Comparison of ENCODE assay signal across 16 cellular contexts in genomic region chr13:110565296-110565695, GRCh38. TPM values are rescaled to one million over a fixed set of nuclear protein-coding genes. Genes with fewer than 3 reads are reported as not detected.
A peak's percentile ranks its signal among the peaks of the same experiment; 100 is the strongest.
DNase-seq lines count a peak whose midpoint lies in the region; ATAC-seq, FAIRE-seq and TF ChIP-seq lines count a peak whose summit lies in the region.
"Had no signal": no experiment of that assay in that cellular context is flagged by ENCODE, and none has a peak within 500 bp of the region (broad histone marks: within the 10 kb centered on the region; RNA-seq: fewer than 3 reads in every experiment).

No MANE protein-coding gene starts in this region.

- CTCF ChIA-PET in K562 (lab: Yijun Ruan, JAX; ENCODE audit: low intra/inter-chr PET ratio), result no interaction called here

- H3K9ac ChIP-seq in K562 (ENCODE audit: insufficient read depth in 1 of 2, low read depth in 2 of 2, low read length in 2 of 2), result no peak overlapping the region
- H3K9ac ChIP-seq in GM23248, result no peak overlapping the region

- no peak for TF ChIP-seq RAD21 in K562 (CRISPR knock-in tag; conservative IDR thresholded peaks at IDR 0.05 in 1 of 2, IDR thresholded peaks at IDR 0.05 in 1 of 2)

- H3K27ac Mint-ChIP-seq in nephron progenitor cell, result peak overlapping the region; percentile 54
- no peak overlapping the region for H3K27ac Mint-ChIP-seq in activated T-helper 17 cell treated with anti-CD3 and anti-CD28 coated beads, Interleukin-2, amount 50 U/mL, for 72 hours
- H3K27ac Mint-ChIP-seq: activated naive CD4-positive, alpha-beta T cell treated with anti-CD3 and anti-CD28 coated beads, Interleukin-2, amount 50 U/mL, for 72 hours; natural killer cell; T-cell had no signal

- no peaks in the 10 kb centered on the region for H4K20me1 ChIP-seq in K562 (replicated peaks; ENCODE audit: control insufficient read depth, insufficient read depth, low read length)
- H4K20me1 ChIP-seq in GM23248 (ENCODE audit: insufficient read depth), result no peaks in the 10 kb centered on the region

- intact Hi-C loops in K562 (cut with micrococcal nuclease), result no loop called here

- peaks cover 34% of the 10 kb centered on the region for H3K36me3 Mint-ChIP-seq in nephron progenitor cell (ENCODE audit: low read depth)
- no peaks in the 10 kb centered on the region for H3K36me3 Mint-ChIP-seq in activated T-helper 17 cell treated with anti-CD3 and anti-CD28 coated beads, Interleukin-2, amount 50 U/mL, for 72 hours (ENCODE audit: low read depth)
- H3K36me3 Mint-ChIP-seq: natural killer cell, T-cell had no signal

- H3K4me2 ChIP-seq in K562 (ENCODE audit: insufficient read depth, low read length) (no peak overlapping the region), GM23248 (ENCODE audit: unreplicated experiment) (no peak overlapping the region)

- TF ChIP-seq CTCF in GM10266 (IDR thresholded peaks at IDR 0.05; ENCODE audit: control insufficient read depth, insufficient read depth, low read depth, missing control alignments) (no peak), K562 (IDR thresholded peaks at IDR 0.05 in 2 of 3, conservative IDR thresholded peaks at IDR 0.05 in 1 of 3; ENCODE audit: insufficient read depth in 2 of 3, low read depth in 1 of 3, low read length in 3 of 3) (no peak), nephron progenitor cell (IDR thresholded peaks at IDR 0.05) (no peak)

- H3K27me3 ChIP-seq in K562 (ENCODE audit: control insufficient read depth in 2 of 2, insufficient read depth in 2 of 2, low read length in 2 of 2) (no peaks in the 10 kb centered on the region), GM23248 (replicated peaks; ENCODE audit: insufficient read depth) (no peaks in the 10 kb centered on the region)
- H3K27me3 ChIP-seq: right lobe of liver had no signal

- BruUV-seq in K562 (replicated peaks; lab: Mats Ljungman, UMichigan), result no TSS peak

- in situ Hi-C loops in K562 (cut with MboI), result no loop called here
- in situ Hi-C loops in GM23248 (cut with MboI), result no loop called here

- H3K9me3 ChIP-seq in K562 (replicated peaks; ENCODE audit: control insufficient read depth, insufficient read depth, low read depth, low read length), result no peaks in the 10 kb centered on the region; the same call in 1 of the 2 replicates
- no peaks in the 10 kb centered on the region for H3K9me3 ChIP-seq in GM23248 (ENCODE audit: low read depth)
- H3K9me3 ChIP-seq: MG63, right lobe of liver had no signal

- 18% methylated on average over 2 of the region's 2 CpGs for WGBS in K562 (ENCODE audit: insufficient coverage, low coverage, missing lambda C conversion rate)
- WGBS in GM23248 (ENCODE audit: low coverage in 1 of 2, low lambda C conversion rate in 2 of 2, missing lambda C conversion rate in 2 of 2), 2 experiments, result 63 to 70% methylated on average over 2 of the region's 2 CpGs

- H3K4me3 ChIP-seq in K562, result no peak overlapping the region
- no peak overlapping the region for H3K4me3 ChIP-seq in GM23248
- H3K4me3 ChIP-seq: MG63, right lobe of liver had no signal

- H2AFZ ChIP-seq in K562 (ENCODE audit: low read depth, low read length) (no peak overlapping the region), GM23248 (no peak overlapping the region)

- peaks cover 16 to 24% of the 10 kb centered on the region in 2 experiments; a peak in 4 of 5 replicates for H3K4me1 ChIP-seq in K562 (replicated peaks in 1 of 2; ENCODE audit: control insufficient read depth in 2 of 2, insufficient read depth in 2 of 2, low read length in 2 of 2)
- no peaks in the 10 kb centered on the region; the same call in 1 of the 2 replicates for H3K4me1 ChIP-seq in GM23248 (ENCODE audit: insufficient read depth)

- H3K36me3 ChIP-seq in K562 (ENCODE audit: control insufficient read depth, insufficient read depth, low read length) (no peaks in the 10 kb centered on the region), GM23248 (ENCODE audit: low read depth) (no peaks in the 10 kb centered on the region)
- H3K36me3 ChIP-seq: MG63, right lobe of liver had no signal

- peaks cover 35% of the 10 kb centered on the region for H3K27me3 Mint-ChIP-seq in nephron progenitor cell (ENCODE audit: low read depth, poor library complexity)
- peaks cover 13% of the 10 kb centered on the region for H3K27me3 Mint-ChIP-seq in activated T-helper 17 cell treated with anti-CD3 and anti-CD28 coated beads, Interleukin-2, amount 50 U/mL, for 72 hours

- DNase-seq in GM10266 (ENCODE audit: extremely low spot score), result peak; percentile 5
- DNase-seq in HTR-8/SVneo (ENCODE audit: insufficient read length, low spot score), result peak; percentile 29
- DNase-seq in K562 (ENCODE audit: extremely low read depth in 1 of 4, low spot score in 3 of 4), result no peak
- DNase-seq in nephron progenitor cell, result no peak
- DNase-seq in GF-D8 (lab: John Stamatoyannopoulos, UW), result no peak
- DNase-seq in GM23248, result no peak
- DNase-seq: activated CD4-positive, CD25-positive, alpha-beta regulatory T cell treated with anti-CD3 and anti-CD28 coated beads, Interleukin-2, amount 50 U/mL, for 72 hours; erythroblast; hypothalamus; MG63; natural killer cell; stimulated activated CD4-positive, alpha-beta T cell treated with anti-CD3 and anti-CD28 coated beads, Interleukin-4, amount 100 ng/mL, for 1 hour; T-cell had no signal

- H3K79me2 ChIP-seq in K562 (ENCODE audit: control insufficient read depth, insufficient read depth, low read length) (peaks cover 11% of the 10 kb centered on the region), GM23248 (ENCODE audit: insufficient read depth) (no peaks in the 10 kb centered on the region)

- H3K27ac ChIP-seq in K562 (ENCODE audit: extremely low read depth, low read depth, low read length) (no peak overlapping the region), GM23248 (no peak overlapping the region)
- H3K27ac ChIP-seq: right lobe of liver had no signal

- no peak for FAIRE-seq in HTR-8/SVneo (lab: Jason Lieb, UNC)
- FAIRE-seq in K562 (lab: Jason Lieb, UNC), result no peak

- H3K4me1 Mint-ChIP-seq in nephron progenitor cell, result peaks cover 82% of the 10 kb centered on the region
- peaks cover 11% of the 10 kb centered on the region for H3K4me1 Mint-ChIP-seq in activated T-helper 17 cell treated with anti-CD3 and anti-CD28 coated beads, Interleukin-2, amount 50 U/mL, for 72 hours

- H3F3A ChIP-seq in GM23248 (ENCODE audit: insufficient read depth), result peaks cover 20% of the 10 kb centered on the region

- POLR2A ChIA-PET in K562 (lab: Yijun Ruan, JAX), result no interaction called here

- no peak for TF ChIP-seq EP300 in K562 (IDR thresholded peaks at IDR 0.05; ENCODE audit: low read length)

- peaks cover 36% of the 10 kb centered on the region for H3K9me3 Mint-ChIP-seq in nephron progenitor cell
- H3K9me3 Mint-ChIP-seq in activated T-helper 17 cell treated with anti-CD3 and anti-CD28 coated beads, Interleukin-2, amount 50 U/mL, for 72 hours, result no peaks in the 10 kb centered on the region
- H3K9me3 Mint-ChIP-seq: activated naive CD4-positive, alpha-beta T cell treated with anti-CD3 and anti-CD28 coated beads, Interleukin-2, amount 50 U/mL, for 72 hours; natural killer cell; T-cell had no signal

- peak overlapping the region; percentile 56 for H3K4me3 Mint-ChIP-seq in nephron progenitor cell
- no peak overlapping the region for H3K4me3 Mint-ChIP-seq in activated T-helper 17 cell treated with anti-CD3 and anti-CD28 coated beads, Interleukin-2, amount 50 U/mL, for 72 hours
- H3K4me3 Mint-ChIP-seq: natural killer cell, T-cell had no signal

- no peak for TF ChIP-seq POLR2A in K562 (conservative IDR thresholded peaks at IDR 0.05)

- ATAC-seq in K562, result no peak
- ATAC-seq in activated T-helper 17 cell treated with anti-CD3 and anti-CD28 coated beads, Interleukin-2, amount 50 U/mL, for 72 hours (replicated peaks), result no peak
- ATAC-seq: activated naive CD4-positive, alpha-beta T cell treated with anti-CD3 and anti-CD28 coated beads, Interleukin-2, amount 50 U/mL, for 72 hours; natural killer cell; right lobe of liver; T-cell had no signal

- H3K9me2 ChIP-seq in GM23248 (ENCODE audit: insufficient read depth), result no peaks in the 10 kb centered on the region

- no peaks in the 10 kb centered on the region for H3K9me1 ChIP-seq in K562 (ENCODE audit: control insufficient read depth, insufficient read depth, low read length)

RNA-seq across cellular contexts. Expression of gene RAB20, which starts 3.8 kb away (rescaled TPM):
- 1.3 and 3.9 TPM in 2 replicates for total RNA-seq in K562 (2011; cell fraction: chromatin; rRNA removed; ENCODE audit: low replicate concordance)
- total RNA-seq in K562 (2011; cell fraction: nucleolus; rRNA removed), result 2.5 TPM in 2 replicates
- total RNA-seq in K562 (2011; cell fraction: nucleoplasm; rRNA removed), result 1.5 and 2.9 TPM in 2 replicates
- 9.2 and 12.4 TPM in 2 replicates for total RNA-seq in K562 (2014; rRNA removed)
- total RNA-seq in K562 (2014; rRNA removed; fragmentation: Illumina TruSeq; extraction: Trizol), result 4.3 and 4.8 TPM in 2 replicates
- total RNA-seq in K562 (2015; rRNA removed; fragmentation: Illumina TruSeq; extraction: Trizol), result 6.7 and 7.7 TPM in 2 replicates
- total RNA-seq in K562 (2021), result 7.9 and 8.1 TPM in 2 replicates
- polyA plus RNA-seq in K562 (2011; rRNA removed), result 4.6 and 11.8 TPM in 2 replicates
- polyA plus RNA-seq in K562 (2011; cell fraction: cytosol; rRNA removed), result 8.9 and 13.3 TPM in 2 replicates
- polyA plus RNA-seq in K562 (2011; cell fraction: nucleus; rRNA removed), result 3.6 and 6.9 TPM in 2 replicates
- polyA plus RNA-seq in K562 (2012), result 10.1 and 10.6 TPM in 2 replicates
- polyA plus RNA-seq in K562 (2014; fragmentation: Illumina TruSeq; extraction: Trizol), result 5.4 and 7.5 TPM in 2 replicates
- under 1 TPM; 0.62 to 0.82 TPM for polyA plus RNA-seq in K562 (2014; fragmentation: Nextera tagmentation; extraction: Ambion mirVana)
- 7.1 and 9.1 TPM in 2 replicates for polyA plus RNA-seq in K562 (2014; rRNA removed)
- 2.9 and 6.8 TPM in 2 replicates for polyA minus RNA-seq in K562 (2011; rRNA and poly(A)+ RNA removed)
- 2.9 and 9.6 TPM in 2 replicates for polyA minus RNA-seq in K562 (2011; cell fraction: cytosol; rRNA and poly(A)+ RNA removed)
- polyA minus RNA-seq in K562 (2011; cell fraction: nucleus; rRNA and poly(A)+ RNA removed), result 1.9 and 4.2 TPM in 2 replicates
- total RNA-seq in activated T-helper 17 cell treated with anti-CD3 and anti-CD28 coated beads, Interleukin-2, amount 50 U/mL, for 72 hours, result 1 to 10 TPM; 2.4 to 3.7 TPM
- total RNA-seq in GM23248 (2014; rRNA removed; shearing (Covaris generic)), result 3.3 and 6.4 TPM in 2 replicates
- 2.7 TPM in 2 replicates for polyA plus RNA-seq in GM23248 (2016; fragmentation: Nextera tagmentation; extraction: Ambion mirVana)

RNA-seq across cellular contexts. Expression of gene NAXD, which starts 50.0 kb away (rescaled TPM):
- total RNA-seq in K562 (2011; cell fraction: chromatin; rRNA removed; ENCODE audit: low replicate concordance), result 32.5 and 45.0 TPM in 2 replicates
- total RNA-seq in K562 (2011; cell fraction: nucleolus; rRNA removed), result 25.1 and 28.0 TPM in 2 replicates
- 19.5 and 24.8 TPM in 2 replicates for total RNA-seq in K562 (2011; cell fraction: nucleoplasm; rRNA removed)
- total RNA-seq in K562 (2014; rRNA removed) (9.4 and 10.9 TPM in 2 replicates), K562 (2014; rRNA removed; fragmentation: Illumina TruSeq; extraction: Trizol) (9.4 and 10.4 TPM in 2 replicates), K562 (2015; rRNA removed; fragmentation: Illumina TruSeq; extraction: Trizol) (13.2 and 14.1 TPM in 2 replicates), K562 (2021) (19.3 and 20.1 TPM in 2 replicates)
- polyA plus RNA-seq in K562 (2011; rRNA removed) (15.4 and 19.7 TPM in 2 replicates), K562 (2014; fragmentation: Illumina TruSeq; extraction: Trizol) (13.0 and 17.0 TPM in 2 replicates), K562 (2014; fragmentation: Nextera tagmentation; extraction: Ambion mirVana) (1 to 10 TPM in 1 of 2 experiments, under 1 TPM in 1; 0.59 to 1.7 TPM), K562 (2014; rRNA removed) (20.6 and 20.8 TPM in 2 replicates), GM23248 (2016; fragmentation: Nextera tagmentation; extraction: Ambion mirVana) (26.9 and 28.1 TPM in 2 replicates)
- polyA plus RNA-seq in K562 (2011; cell fraction: cytosol; rRNA removed), result 19.3 and 25.1 TPM in 2 replicates
- polyA plus RNA-seq in K562 (2011; cell fraction: nucleus; rRNA removed), result 81.8 and 101 TPM in 2 replicates
- polyA plus RNA-seq in K562 (2012), result 17.8 and 18.6 TPM in 2 replicates
- 10.0 and 11.0 TPM in 2 replicates for polyA minus RNA-seq in K562 (2011; rRNA and poly(A)+ RNA removed)
- polyA minus RNA-seq in K562 (2011; cell fraction: cytosol; rRNA and poly(A)+ RNA removed), result 5.3 and 8.5 TPM in 2 replicates
- 10.6 and 16.3 TPM in 2 replicates for polyA minus RNA-seq in K562 (2011; cell fraction: nucleus; rRNA and poly(A)+ RNA removed)
- 10 to 100 TPM; 22.7 to 23.8 TPM for total RNA-seq in activated T-helper 17 cell treated with anti-CD3 and anti-CD28 coated beads, Interleukin-2, amount 50 U/mL, for 72 hours
- 23.5 and 34.0 TPM in 2 replicates for total RNA-seq in GM23248 (2014; rRNA removed; shearing (Covaris generic))

Comparison
In these comparisons a context has a peak if more than half of its experiments do, and no peak if none do; other contexts are left out.
1. DNase-seq: peak in GM10266 (single experiment) and HTR-8/SVneo (single experiment); none in K562 (0 of 4), nephron progenitor cell (single experiment), GF-D8 (single experiment) and GM23248 (single experiment).